ENCODE assay signal across 2 cellular contexts in genomic region chr5:176803943-176804498, GRCh38.
TF ChIP-seq lines count a peak whose summit lies in the region.

No MANE protein-coding gene starts in this region.

TF ChIP-seq in GM23338, 12 proteins besides CTCF, POLR2A, EP300 and RAD21:
- TF ChIP-seq REST (IDR thresholded peaks at IDR 0.05; ENCODE audit: unreplicated experiment) (peak; percentile 94), NANOG (IDR thresholded peaks at IDR 0.05; ENCODE audit: borderline replicate concordance) (no peak), ZNF462 (CRISPR knock-in tag; IDR thresholded peaks at IDR 0.05) (no peak), JUNB (IDR thresholded peaks at IDR 0.05; ENCODE audit: unreplicated experiment) (no peak)

TF ChIP-seq in GM12878, 131 proteins besides CTCF, POLR2A, EP300 and RAD21 (continued from another document):
- TF ChIP-seq USF1 (IDR thresholded peaks at IDR 0.05; ENCODE audit: borderline replicate concordance, extremely low read length, insufficient read depth, low read depth, low read length), result no peak
